Comparison of ENCODE assay signal across 8 cellular contexts in the genomic region with DNA sequence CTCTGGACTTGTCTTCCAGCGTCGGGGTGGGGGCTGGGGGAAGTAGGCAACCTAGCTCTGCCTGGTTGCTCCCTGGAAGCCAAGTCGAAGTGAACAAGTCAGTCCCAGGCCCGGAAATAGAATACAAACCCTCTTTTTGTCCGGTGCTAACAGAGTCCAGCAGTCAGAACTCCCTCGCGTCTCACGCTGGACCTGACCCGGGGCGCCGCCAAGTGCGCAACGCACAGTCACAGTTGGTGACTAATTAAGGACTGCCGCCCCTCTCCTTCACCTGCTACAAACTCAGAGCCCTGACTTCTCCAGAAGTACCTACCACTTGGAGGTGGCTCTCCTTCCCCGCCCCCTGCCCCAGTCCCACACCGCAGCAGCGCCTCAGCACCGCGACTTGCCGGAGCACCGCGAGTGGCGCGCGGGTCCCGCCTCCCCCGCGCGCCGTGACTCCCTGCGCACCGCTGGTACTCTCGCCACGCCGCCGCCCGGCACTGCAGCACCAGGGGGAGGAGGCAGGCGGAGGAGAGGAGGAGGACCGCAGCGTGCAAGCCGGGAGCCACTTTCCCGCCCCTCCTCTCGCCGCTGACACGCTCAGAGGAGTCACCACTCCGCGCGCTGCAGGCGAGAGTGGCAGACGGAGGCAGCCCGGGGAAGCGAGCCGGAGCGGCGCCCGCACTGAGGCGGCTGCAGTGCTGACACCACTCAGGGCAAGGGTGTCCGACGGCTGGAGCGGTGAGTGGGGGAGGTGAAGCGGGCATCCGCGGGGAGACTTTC. TPM values are rescaled to one million over a fixed set of nuclear protein-coding genes. Genes with fewer than 3 reads are reported as not detected.
DNase-seq lines count a peak whose midpoint lies in the region; ATAC-seq lines count a peak whose summit lies in the region.

A gene with protein sequence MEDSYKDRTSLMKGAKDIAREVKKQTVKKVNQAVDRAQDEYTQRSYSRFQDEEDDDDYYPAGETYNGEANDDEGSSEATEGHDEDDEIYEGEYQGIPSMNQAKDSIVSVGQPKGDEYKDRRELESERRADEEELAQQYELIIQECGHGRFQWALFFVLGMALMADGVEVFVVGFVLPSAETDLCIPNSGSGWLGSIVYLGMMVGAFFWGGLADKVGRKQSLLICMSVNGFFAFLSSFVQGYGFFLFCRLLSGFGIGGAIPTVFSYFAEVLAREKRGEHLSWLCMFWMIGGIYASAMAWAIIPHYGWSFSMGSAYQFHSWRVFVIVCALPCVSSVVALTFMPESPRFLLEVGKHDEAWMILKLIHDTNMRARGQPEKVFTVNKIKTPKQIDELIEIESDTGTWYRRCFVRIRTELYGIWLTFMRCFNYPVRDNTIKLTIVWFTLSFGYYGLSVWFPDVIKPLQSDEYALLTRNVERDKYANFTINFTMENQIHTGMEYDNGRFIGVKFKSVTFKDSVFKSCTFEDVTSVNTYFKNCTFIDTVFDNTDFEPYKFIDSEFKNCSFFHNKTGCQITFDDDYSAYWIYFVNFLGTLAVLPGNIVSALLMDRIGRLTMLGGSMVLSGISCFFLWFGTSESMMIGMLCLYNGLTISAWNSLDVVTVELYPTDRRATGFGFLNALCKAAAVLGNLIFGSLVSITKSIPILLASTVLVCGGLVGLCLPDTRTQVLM (plus strand): TSS at position 594 of the 765 bp plus-strand sequence. CDS start 48,368 bp downstream, outside the sequence.

- peaks cover 45% of the 10 kb centered on the region for H3K27me3 Mint-ChIP-seq in activated naive CD8-positive, alpha-beta T cell
- peaks cover 63 to 82% of the 10 kb centered on the region in 2 donors for H3K27me3 Mint-ChIP-seq in stimulated activated naive B cell treated with anti-CD40 and anti-IgM and Interleukin-4, amounts not matched to agents 10 μg/mL and 1 μg/mL and 100 μg/mL, for 72 hours

- H3K4me1 Mint-ChIP-seq in activated naive CD8-positive, alpha-beta T cell (ENCODE audit: low read depth) = peaks cover 27% of the 10 kb centered on the region
- H3K4me1 Mint-ChIP-seq in stimulated activated naive B cell treated with anti-CD40 and anti-IgM and Interleukin-4, amounts not matched to agents 10 μg/mL and 1 μg/mL and 100 μg/mL, for 72 hours = peaks cover 23 to 29% of the 10 kb centered on the region in 2 donors

- ATAC-seq in stimulated activated naive B cell treated with anti-CD40 and anti-IgM and Interleukin-4, amounts not matched to agents 10 μg/mL and 1 μg/mL and 100 μg/mL, for 72 hours (replicated peaks) = peak; percentile 51 to 69
- ATAC-seq in GM19328 (IDR thresholded peaks at IDR 0.05; ENCODE audit: unreplicated experiment) = no peak

- peak within 1 kb of the TSS; percentile 78 for H3K4me3 Mint-ChIP-seq in activated naive CD8-positive, alpha-beta T cell
- H3K4me3 Mint-ChIP-seq in stimulated activated naive B cell treated with anti-CD40 and anti-IgM and Interleukin-4, amounts not matched to agents 10 μg/mL and 1 μg/mL and 100 μg/mL, for 72 hours = peak within 1 kb of the TSS; percentile 78 to 82

- no peaks in the 10 kb centered on the region for H3K9me3 Mint-ChIP-seq in activated naive CD8-positive, alpha-beta T cell (ENCODE audit: low read depth)
- peaks cover 0 to 3% of the 10 kb centered on the region in 2 donors for H3K9me3 Mint-ChIP-seq in stimulated activated naive B cell treated with anti-CD40 and anti-IgM and Interleukin-4, amounts not matched to agents 10 μg/mL and 1 μg/mL and 100 μg/mL, for 72 hours

- H3K27me3 ChIP-seq in MG63 = peaks cover 66% of the 10 kb centered on the region

- 0 out of 2 replicates have a peak within 1 kb of the TSS, but pooled peaks have one; percentile 13 for H3K4me3 ChIP-seq in MG63

- no peak within 1 kb of the TSS for H3K27ac Mint-ChIP-seq in activated naive CD8-positive, alpha-beta T cell
- H3K27ac Mint-ChIP-seq in stimulated activated naive B cell treated with anti-CD40 and anti-IgM and Interleukin-4, amounts not matched to agents 10 μg/mL and 1 μg/mL and 100 μg/mL, for 72 hours = peak within 1 kb of the TSS; percentile 83

- H3K36me3 ChIP-seq in MG63 = no peaks in the 10 kb centered on the region

- H3K36me3 Mint-ChIP-seq in activated naive CD8-positive, alpha-beta T cell = no peaks in the 10 kb centered on the region
- H3K36me3 Mint-ChIP-seq in stimulated activated naive B cell treated with anti-CD40 and anti-IgM and Interleukin-4, amounts not matched to agents 10 μg/mL and 1 μg/mL and 100 μg/mL, for 72 hours = peaks cover 0 to 1% of the 10 kb centered on the region in 2 donors

- no peaks in the 10 kb centered on the region for H3K9me3 ChIP-seq in MG63

- DNase-seq in DMS53 treated with DMSO at 0.1 percent for 48 hours (lab: John Stamatoyannopoulos, UW; ENCODE audit: unreplicated experiment) (peak; percentile 36), MG63 (peak; percentile 29), kidney tubule cell (ENCODE audit: low spot score) (peak; percentile 38), cerebellar nuclear complex (lab: John Stamatoyannopoulos, UW) (no peak), activated gamma-delta T cell (lab: John Stamatoyannopoulos, UW) (no peak)
- peak; percentile 5 for DNase-seq in stimulated activated naive B cell treated with anti-CD40 and anti-IgM and Interleukin-4, amounts not matched to agents 10 μg/mL and 1 μg/mL and 100 μg/mL, for 72 hours

RNA-seq across cellular contexts. Expression of the gene that starts here (rescaled TPM):
- total RNA-seq in MG63 (2014; rRNA removed; shearing (Covaris generic); ENCODE audit: low replicate concordance) = not detected in 2 replicates

Comparison
In these comparisons a context has a peak if more than half of its experiments do, and no peak if none do; other contexts are left out.
1. Peak in DNase-seq and H3K4me3 ChIP-seq in MG63; RNA of the gene not detected or under 1 TPM.
2. DNase-seq: peak in DMS53 treated with DMSO at 0.1 percent for 48 hours (single experiment), kidney tubule cell (single experiment) and stimulated activated naive B cell treated with anti-CD40 and anti-IgM and Interleukin-4, amounts not matched to agents 10 μg/mL and 1 μg/mL and 100 μg/mL, for 72 hours (single experiment); none in cerebellar nuclear complex (0 of 2) and activated gamma-delta T cell (single experiment).